Comparison of ENCODE assay signal across 1 cellular context in the genomic region with DNA sequence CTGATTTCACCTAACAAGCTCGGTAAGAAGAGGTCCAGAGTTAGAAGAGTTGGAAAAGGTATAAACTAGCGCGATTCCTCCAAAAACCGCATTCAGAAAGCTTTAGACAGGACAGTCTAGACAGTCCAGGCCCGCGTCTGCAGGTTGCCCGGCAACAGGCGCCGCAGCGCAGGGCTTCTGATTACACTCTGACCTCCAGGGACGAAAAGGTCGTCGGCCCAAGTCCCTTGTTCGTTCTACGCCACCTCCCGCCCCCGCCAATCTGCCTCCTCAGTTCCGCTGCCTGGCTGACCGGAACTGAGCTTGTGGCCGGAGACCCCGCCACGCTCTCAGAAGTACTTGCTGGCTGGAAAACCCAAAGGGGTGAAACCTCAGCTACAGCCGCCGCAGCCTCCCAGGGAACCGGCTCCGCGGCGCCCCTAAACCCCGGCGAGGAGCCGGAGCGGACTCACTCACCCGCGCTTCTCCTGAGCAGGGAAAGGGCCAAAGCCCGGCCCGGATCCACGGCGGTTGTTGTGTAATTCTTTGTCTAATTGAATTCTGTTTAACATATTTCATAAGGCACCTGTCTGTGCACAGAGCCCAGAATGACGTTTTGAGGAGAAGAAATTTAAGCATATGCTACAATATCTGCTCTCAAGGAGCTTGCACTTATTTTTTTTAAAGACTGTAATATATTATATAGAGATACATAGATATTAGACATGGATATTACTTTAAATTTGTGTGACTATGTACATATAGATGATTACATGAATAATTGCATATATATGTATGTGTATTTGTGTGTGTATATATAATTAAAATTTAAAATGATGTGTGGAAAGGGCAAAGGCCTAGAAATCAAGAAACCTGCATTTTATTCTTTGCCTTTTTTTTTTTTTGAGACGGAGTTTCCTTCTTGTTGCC.
A peak's percentile ranks its signal among the peaks of the same experiment; 100 is the strongest.
TF ChIP-seq lines count a peak whose summit lies in the region.

TSS of gene CAPS2 (minus strand) at position 407 of the 909 bp plus-strand sequence. CDS start 3,826 bp downstream, outside the sequence.

TF ChIP-seq in liver, 16 proteins besides CTCF, POLR2A, EP300 and RAD21 (continued from another document):
- TF ChIP-seq RXRA (IDR thresholded peaks at IDR 0.05), result peak; percentile 77 to 81
TF ChIP-seq in liver: peak in this region for 12.
